In the genomic region with DNA sequence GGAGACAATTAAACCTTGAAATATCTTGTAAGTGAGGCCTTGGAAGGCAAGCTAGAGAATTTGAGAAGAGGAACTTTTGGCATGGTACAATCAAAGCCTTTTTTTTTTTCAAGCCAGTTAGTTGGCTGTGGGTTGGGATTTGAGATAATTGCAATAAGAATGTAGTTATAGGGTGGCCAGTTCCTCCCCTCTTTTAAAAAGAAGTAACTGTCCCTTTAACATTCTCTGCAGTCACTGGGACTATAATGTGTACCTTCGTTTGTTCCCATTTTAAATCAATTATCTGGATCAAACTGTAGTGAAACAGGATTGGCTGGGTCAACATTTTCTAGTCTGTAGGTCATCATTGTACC, we compare ENCODE assay signal across 1 cellular context.
TF ChIP-seq lines count a peak whose summit lies in the region.

No MANE protein-coding gene starts in this region.

TF ChIP-seq in A549, 52 proteins besides CTCF, POLR2A, EP300 and RAD21 (continued from another document):
- TF ChIP-seq, protein P1, sequence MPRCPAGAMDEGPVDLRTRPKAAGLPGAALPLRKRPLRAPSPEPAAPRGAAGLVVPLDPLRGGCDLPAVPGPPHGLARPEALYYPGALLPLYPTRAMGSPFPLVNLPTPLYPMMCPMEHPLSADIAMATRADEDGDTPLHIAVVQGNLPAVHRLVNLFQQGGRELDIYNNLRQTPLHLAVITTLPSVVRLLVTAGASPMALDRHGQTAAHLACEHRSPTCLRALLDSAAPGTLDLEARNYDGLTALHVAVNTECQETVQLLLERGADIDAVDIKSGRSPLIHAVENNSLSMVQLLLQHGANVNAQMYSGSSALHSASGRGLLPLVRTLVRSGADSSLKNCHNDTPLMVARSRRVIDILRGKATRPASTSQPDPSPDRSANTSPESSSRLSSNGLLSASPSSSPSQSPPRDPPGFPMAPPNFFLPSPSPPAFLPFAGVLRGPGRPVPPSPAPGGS (IDR thresholded peaks at IDR 0.05) = no peak
- TF ChIP-seq KDM1A (IDR thresholded peaks at IDR 0.05; ENCODE audit: low read depth) (no peak), HDAC2 (IDR thresholded peaks at IDR 0.05) (no peak), FOSB (CRISPR knock-in tag; IDR thresholded peaks at IDR 0.05) (no peak)
TF ChIP-seq in A549: peak in this region for 0.
